ENCODE assay signal across 20 cellular contexts in genomic region chr16:26005336-26005735, GRCh38.
DNase-seq lines count a peak whose midpoint lies in the region; ATAC-seq lines count a peak whose summit lies in the region.
"Had no signal": no experiment of that assay in that cellular context is flagged by ENCODE, and none has a peak within 500 bp of the region (broad histone marks: within the 10 kb centered on the region; RNA-seq: fewer than 3 reads in every experiment).

No MANE protein-coding gene starts in this region.

- H3K4me1 Mint-ChIP-seq in naive thymus-derived CD8-positive, alpha-beta T cell, result no peaks in the 10 kb centered on the region

- peaks cover 0 to 42% (median 28%) of the 10 kb centered on the region in 9 donors for H3K9me3 Mint-ChIP-seq in naive thymus-derived CD8-positive, alpha-beta T cell

- POLR2A ChIA-PET in naive thymus-derived CD8-positive, alpha-beta T cell (lab: Charles Lee), result no interaction called here

- DNase-seq in NCI-H1092 treated with DMSO at 0.1 percent for 48 hours (lab: John Stamatoyannopoulos, UW) (peak; percentile 6), NCI-H1092 (lab: John Stamatoyannopoulos, UW) (no peak), NCI-H2029 treated with DMSO at 0.1 percent for 48 hours (lab: John Stamatoyannopoulos, UW) (peak; percentile 36), NCI-H82 treated with DMSO at 0.1 percent for 48 hours (lab: John Stamatoyannopoulos, UW; ENCODE audit: unreplicated experiment) (peak; percentile 98), 8988T (no peak), NCI-H345 (lab: John Stamatoyannopoulos, UW) (no peak)
- DNase-seq in naive thymus-derived CD8-positive, alpha-beta T cell, result no peak
- DNase-seq: CD4-positive, alpha-beta T cell; GDM1; GOT3; HCEC 1CT; IMR-90; KG1; MM.1S; NCI-H1694; NCI-H2081 treated with DMSO at 0.1 percent for 48 hours; NCI-H446; NCI-H526 treated with DMSO at 0.1 percent for 48 hours; SIG-M5 had no signal

- H3K27me3 Mint-ChIP-seq in naive thymus-derived CD8-positive, alpha-beta T cell, result peaks cover 7 to 52% (median 19%) of the 10 kb centered on the region in 5 donors

- peaks cover 0 to 18% (median 0%) of the 10 kb centered on the region in 3 donors for H3K36me3 Mint-ChIP-seq in naive thymus-derived CD8-positive, alpha-beta T cell

- no peak overlapping the region for H3K4me3 Mint-ChIP-seq in naive thymus-derived CD8-positive, alpha-beta T cell
- H3K4me3 Mint-ChIP-seq: CD4-positive, alpha-beta T cell had no signal

- no peak for ATAC-seq in naive thymus-derived CD8-positive, alpha-beta T cell
- ATAC-seq: GM12878 had no signal

- H3K27ac Mint-ChIP-seq in naive thymus-derived CD8-positive, alpha-beta T cell, result peak overlapping the region in 1 of 10 donors; percentile 35
- H3K27ac Mint-ChIP-seq: CD4-positive, alpha-beta T cell had no signal

Comparison
In these comparisons a context has a peak if more than half of its experiments do, and no peak if none do; other contexts are left out.
1. DNase-seq: peak in NCI-H1092 treated with DMSO at 0.1 percent for 48 hours (single experiment), NCI-H2029 treated with DMSO at 0.1 percent for 48 hours (single experiment) and NCI-H82 treated with DMSO at 0.1 percent for 48 hours (single experiment); none in NCI-H1092 (single experiment), naive thymus-derived CD8-positive, alpha-beta T cell (0 of 10), 8988T (single experiment) and NCI-H345 (single experiment).